Comparison of ENCODE assay signal across 15 cellular contexts in genomic region chr1:226972931-226973330, GRCh38. TPM values are rescaled to one million over a fixed set of nuclear protein-coding genes. Genes with fewer than 3 reads are reported as not detected.
DNase-seq lines count a peak whose midpoint lies in the region; ATAC-seq, FAIRE-seq and TF ChIP-seq lines count a peak whose summit lies in the region.
"Had no signal": no experiment of that assay in that cellular context is flagged by ENCODE, and none has a peak within 500 bp of the region (broad histone marks: within the 10 kb centered on the region; RNA-seq: fewer than 3 reads in every experiment).

No MANE protein-coding gene starts in this region.

- peaks cover 7% of the 10 kb centered on the region for H3K9me3 Mint-ChIP-seq in osteocyte (ENCODE audit: unreplicated experiment)

- no peaks in the 10 kb centered on the region for H3K36me3 ChIP-seq in breast epithelium
- no peaks in the 10 kb centered on the region for H3K36me3 ChIP-seq in mammary epithelial cell (ENCODE audit: insufficient read depth, low read length)
- peaks cover 0 to 40% (median 5%) of the 10 kb centered on the region in 3 donors for H3K36me3 ChIP-seq in pancreas
- H3K36me3 ChIP-seq in aorta (ENCODE audit: control insufficient read depth in 1 of 2, insufficient read depth in 2 of 2, low read length in 1 of 2), result no peaks in the 10 kb centered on the region

- H3K9me3 ChIP-seq in breast epithelium (peaks cover 9 to 19% of the 10 kb centered on the region in 2 donors), mammary epithelial cell (replicated peaks; ENCODE audit: insufficient read depth, low read length) (peaks cover 4% of the 10 kb centered on the region), pancreas (no peaks in the 10 kb centered on the region), aorta (ENCODE audit: control insufficient read depth, low read length) (no peaks in the 10 kb centered on the region)

- H3K4me3 Mint-ChIP-seq in osteocyte (ENCODE audit: unreplicated experiment), result no peak overlapping the region
- H3K4me3 Mint-ChIP-seq: activated T-helper 1 cell treated with anti-CD3 and anti-CD28 coated beads, Interleukin-12 subunit alpha, Interleukin-12 subunit beta, Interleukin-2, Interleukin-4 antibody, amounts not matched to agents 30 ng/mL and 10 ng/mL and 1 ng/mL, durations not matched to agents 14 hours and 24 hours and 36 hours had no signal

- H3K9ac ChIP-seq in mammary epithelial cell (ENCODE audit: insufficient read depth, low read length), result no peak overlapping the region

- in situ Hi-C loops in mammary epithelial cell (cut with MboI; ENCODE audit: low sequenced_read_pairs in 2 of 2), result no loop called here

- H3K4me3 ChIP-seq in breast epithelium (no peak overlapping the region), mammary epithelial cell (replicated peaks in 1 of 3; ENCODE audit: insufficient read depth in 1 of 3, low read depth in 2 of 3, low read length in 3 of 3) (no peak overlapping the region), pancreas (no peak overlapping the region), aorta (ENCODE audit: low read length in 2 of 2) (no peak overlapping the region)

- no peak overlapping the region for H3K27ac Mint-ChIP-seq in osteocyte (ENCODE audit: unreplicated experiment)
- H3K27ac Mint-ChIP-seq: activated T-helper 1 cell treated with anti-CD3 and anti-CD28 coated beads, Interleukin-12 subunit alpha, Interleukin-12 subunit beta, Interleukin-2, Interleukin-4 antibody, amounts not matched to agents 30 ng/mL and 10 ng/mL and 1 ng/mL, durations not matched to agents 14 hours and 24 hours and 36 hours had no signal

- no peaks in the 10 kb centered on the region for H3K27me3 Mint-ChIP-seq in osteocyte (ENCODE audit: unreplicated experiment)

- FAIRE-seq in pancreas (lab: Jason Lieb, UNC), result no peak
- FAIRE-seq: frontal cortex, islet of Langerhans had no signal

- no peaks in the 10 kb centered on the region for H3K79me2 ChIP-seq in mammary epithelial cell (ENCODE audit: insufficient read depth, low read length)

- CTCF ChIA-PET in mammary epithelial cell (lab: Charles Lee; ENCODE audit: low non-redundant PET), result no interaction called here

- WGBS in mammary epithelial cell (ENCODE audit: low coverage, missing lambda C conversion rate), result 90% methylated on average over 6 of the region's 6 CpGs
- WGBS in pancreas, 2 donors, result 47 to 50% methylated on average over 6 of the region's 6 CpGs
- WGBS in aorta, 2 donors, result 83 to 85% methylated on average over 6 of the region's 6 CpGs

- H4K20me1 ChIP-seq in mammary epithelial cell (ENCODE audit: insufficient read depth, low read length), result no peaks in the 10 kb centered on the region

- H3K27ac ChIP-seq in breast epithelium (peak overlapping the region; percentile 73 to 98), mammary epithelial cell (ENCODE audit: insufficient read depth, low read depth, low read length) (no peak overlapping the region), pancreas (peak overlapping the region; percentile 73 to 89 (median 85)), aorta (ENCODE audit: low read depth in 1 of 2, low read length in 2 of 2) (peak overlapping the region; percentile 8 to 89)

- no peak for TF ChIP-seq POLR2A in breast epithelium (IDR thresholded peaks at IDR 0.05)

- H3K27me3 ChIP-seq in breast epithelium (no peaks in the 10 kb centered on the region), mammary epithelial cell (ENCODE audit: insufficient read depth, low read length) (no peaks in the 10 kb centered on the region), pancreas (no peaks in the 10 kb centered on the region), aorta (ENCODE audit: control insufficient read depth in 1 of 2, insufficient read depth in 2 of 2, low read length in 1 of 2) (no peaks in the 10 kb centered on the region)

- dilution Hi-C loops in mammary epithelial cell (cut with HindIII; ENCODE audit: low sequenced_read_pairs), result no loop called here

- BruUV-seq in mammary epithelial cell (replicated peaks; lab: Mats Ljungman, UMichigan), result no TSS peak

- H3K4me1 Mint-ChIP-seq in osteocyte (ENCODE audit: unreplicated experiment), result peaks cover 25% of the 10 kb centered on the region

- intact Hi-C loops in breast epithelium (cut with DNase I; ENCODE audit: low total_unique reads) (no loop called here), mammary epithelial cell (cut with micrococcal nuclease) (no loop called here), left cardiac atrium (cut with DNase I) (no loop called here), pancreas (cut with DNase I) (no loop called here), aorta (cut with DNase I) (no loop called here)

- H2AFZ ChIP-seq in mammary epithelial cell (ENCODE audit: low read depth, low read length), result no peak overlapping the region

- H3K4me1 ChIP-seq in breast epithelium, result peaks cover 11 to 24% of the 10 kb centered on the region in 2 donors
- H3K4me1 ChIP-seq in mammary epithelial cell (ENCODE audit: insufficient read depth, low read length), result peaks cover 9% of the 10 kb centered on the region
- peaks cover 27 to 32% (median 30%) of the 10 kb centered on the region in 3 donors for H3K4me1 ChIP-seq in pancreas
- peaks cover 3% of the 10 kb centered on the region in 2 donors for H3K4me1 ChIP-seq in aorta (ENCODE audit: control insufficient read depth in 1 of 2, insufficient read depth in 2 of 2, low read length in 2 of 2)

- DNase-seq in breast epithelium (ENCODE audit: low spot score in 2 of 2), result no peak
- DNase-seq in mammary epithelial cell, result no peak
- no peak for DNase-seq in left cardiac atrium
- peak in 1 of 6 donors; percentile 52 for DNase-seq in pancreas
- DNase-seq in aorta, result peak in 1 of 2 donors; percentile 36
- DNase-seq in DMS53 treated with DMSO at 0.1 percent for 48 hours (lab: John Stamatoyannopoulos, UW; ENCODE audit: unreplicated experiment), result no peak
- DNase-seq in osteocyte (ENCODE audit: extremely low spot score, unreplicated experiment), result no peak
- no peak for DNase-seq in COLO668 (lab: John Stamatoyannopoulos, UW; ENCODE audit: unreplicated experiment)
- DNase-seq: ACHN; MV-4-11; SHP77; stimulated activated CD4-positive, alpha-beta T cell treated with anti-CD3 and anti-CD28 coated beads, Interleukin-2, amount 100 ng/mL, for 24 hours had no signal

- ATAC-seq in left cardiac atrium (peak; percentile 7 to 8), pancreas (no peak), aorta (ENCODE audit: low FRiP score) (no peak)

- no peak overlapping the region for H3K4me2 ChIP-seq in mammary epithelial cell (ENCODE audit: insufficient read depth, low read depth, low read length)

- TF ChIP-seq CTCF in breast epithelium (IDR thresholded peaks at IDR 0.05), result no peak
- no peak for TF ChIP-seq CTCF in mammary epithelial cell (conservative IDR thresholded peaks at IDR 0.05 in 1 of 2, IDR thresholded peaks at IDR 0.05 in 1 of 2; ENCODE audit: extremely low read depth in 1 of 2, insufficient read depth in 1 of 2, low read depth in 1 of 2, low read length in 2 of 2)
- no peak for TF ChIP-seq CTCF in pancreas (IDR thresholded peaks at IDR 0.05)
- TF ChIP-seq CTCF in osteocyte (IDR thresholded peaks at IDR 0.05), result no peak

- H3K36me3 Mint-ChIP-seq in osteocyte (ENCODE audit: unreplicated experiment), result peaks cover 11% of the 10 kb centered on the region

RNA-seq across cellular contexts. Expression of gene COQ8A, which starts 32.8 kb away (rescaled TPM):
- 100 to 1,000 TPM in 1 of 3 donors, 10 to 100 TPM in 2; 51.8 to 307 (median 60.6) TPM for total RNA-seq in breast epithelium
- total RNA-seq in mammary epithelial cell, result 1 to 10 TPM; 5.5 to 7.1 TPM
- polyA plus RNA-seq in mammary epithelial cell, result 8.7 TPM
- polyA minus RNA-seq in mammary epithelial cell, result 11.7 TPM
- 100 to 1,000 TPM; 107 to 179 TPM for total RNA-seq in left cardiac atrium
- 100 to 1,000 TPM in 1 of 6 donors, 10 to 100 TPM in 5; 61.2 to 106 (median 84.1) TPM for total RNA-seq in pancreas
- polyA plus RNA-seq in pancreas, result 100 to 1,000 TPM; 129 to 169 TPM
- total RNA-seq in aorta, result 10 to 100 TPM; 13.9 to 27.3 TPM
- 10 to 100 TPM; 11.4 to 37.5 TPM for polyA plus RNA-seq in aorta
- total RNA-seq in osteocyte, result 16.0 and 16.2 TPM in 2 replicates

Comparison
In these comparisons a context has a peak if more than half of its experiments do, and no peak if none do; other contexts are left out.
1. ATAC-seq: peak in left cardiac atrium (2 of 2); none in pancreas (0 of 4) and aorta (single experiment).